Comparison of ENCODE assay signal across 22 cellular contexts in the genomic region with DNA sequence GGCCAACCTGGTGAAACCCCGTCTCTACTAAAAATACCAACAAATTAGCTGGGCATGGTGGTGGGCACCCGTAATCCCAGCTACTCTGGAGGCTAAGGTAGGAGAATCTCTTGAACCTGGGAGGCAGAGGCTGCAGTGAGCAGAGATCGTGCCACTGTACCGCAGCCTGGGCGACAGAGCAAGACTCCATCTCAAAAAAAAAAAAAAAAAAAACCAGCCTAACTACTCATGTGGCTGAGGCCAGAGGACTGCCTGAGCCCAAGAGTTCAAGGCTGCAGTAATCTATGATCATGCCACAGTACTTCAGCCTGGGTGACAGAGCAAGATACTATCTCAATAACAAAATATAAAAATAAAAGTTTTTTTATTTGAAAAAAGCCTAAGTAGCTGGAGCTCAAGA. TPM values are rescaled to one million over a fixed set of nuclear protein-coding genes. Genes with fewer than 3 reads are reported as not detected.
A peak's percentile ranks its signal among the peaks of the same experiment; 100 is the strongest.
DNase-seq lines count a peak whose midpoint lies in the region; ATAC-seq, FAIRE-seq and TF ChIP-seq lines count a peak whose summit lies in the region.
"Had no signal": no experiment of that assay in that cellular context is flagged by ENCODE, and none has a peak within 500 bp of the region (broad histone marks: within the 10 kb centered on the region; RNA-seq: fewer than 3 reads in every experiment).

No MANE protein-coding gene starts in this region.

- H3K79me2 ChIP-seq in neural progenitor cell (ENCODE audit: low read depth) = peaks cover 81% of the 10 kb centered on the region

- POLR2A ChIA-PET in HEK293T (lab: Yijun Ruan, JAX) = interaction anchor here (0.9 kb wide), 1 partner anchor 273 kb away, joined by 3 read pairs; the partner anchor contains the start of gene FBXW11

- no peak overlapping the region for H3K4me3 ChIP-seq in adrenal gland
- H3K4me3 ChIP-seq in neural progenitor cell = peak overlapping the region; percentile 99
- peak overlapping the region in 1 of 2 donors; percentile 2 for H3K4me3 ChIP-seq in foreskin fibroblast (ENCODE audit: low read depth in 1 of 2, low read length in 2 of 2)

- H3K4me1 ChIP-seq in adrenal gland (replicated peaks in 1 of 2) (peaks cover 22 to 34% of the 10 kb centered on the region in 2 donors), neural progenitor cell (peaks cover 22% of the 10 kb centered on the region)

- TF ChIP-seq CTCF in adrenal gland (IDR thresholded peaks at IDR 0.05) = no peak
- no peak for TF ChIP-seq CTCF in neural progenitor cell (IDR thresholded peaks at IDR 0.05)
- TF ChIP-seq CTCF in foreskin fibroblast (IDR thresholded peaks at IDR 0.05; ENCODE audit: low read depth, low read length) = no peak

- peaks cover 28% of the 10 kb centered on the region for H3K4me1 Mint-ChIP-seq in neural progenitor cell

- H3K27me3 ChIP-seq in adrenal gland (no peaks in the 10 kb centered on the region), neural progenitor cell (no peaks in the 10 kb centered on the region)

- H3K27me3 Mint-ChIP-seq in neural progenitor cell (ENCODE audit: insufficient read depth, low read depth) = no peaks in the 10 kb centered on the region

- WGBS in adrenal gland, 4 donors = 36 to 56% (median 50%) methylated on average over 5 of the region's 5 CpGs

- H3K9ac ChIP-seq in neural progenitor cell = no peak overlapping the region
- H3K9ac ChIP-seq: KMS-11 had no signal

- CTCF ChIA-PET in HEK293T (lab: Yijun Ruan, JAX) = interaction anchor here (0.7 kb wide), 1 partner anchor 91 kb away, joined by 4 read pairs; no protein-coding TSS in a partner anchor

- H3K4me2 ChIP-seq in neural progenitor cell = peak overlapping the region; percentile 86
- H3K4me2 ChIP-seq: KMS-11 had no signal

- no peak for DNase-seq in HEK293T (ENCODE audit: extremely low spot score)
- peak in 4 of 7 donors; percentile 33 to 65 (median 54) for DNase-seq in adrenal gland
- no peak for DNase-seq in neural progenitor cell (ENCODE audit: low spot score)
- no peak for DNase-seq in NCI-H446 (lab: John Stamatoyannopoulos, UW)
- DNase-seq in GM19239 (ENCODE audit: insufficient read length, low spot score) = no peak
- DNase-seq in foreskin fibroblast = no peak
- DNase-seq: CD8-positive, alpha-beta T cell; DMS79 treated with DMSO at 0.1 percent for 48 hours; GF-D8; NCI-H1048; NCI-H1417 treated with DMSO at 0.1 percent for 48 hours; NCI-H1694 treated with DMSO at 0.1 percent for 48 hours; NCI-H2227 treated with DMSO at 0.1 percent for 48 hours; NCI-H510A; SHP77 had no signal

- H3K27ac ChIP-seq in adrenal gland (no peak overlapping the region), neural progenitor cell (no peak overlapping the region)
- H3K27ac ChIP-seq: C4-2B, KMS-11, RWPE1 had no signal

- H2AFZ ChIP-seq in neural progenitor cell (replicated peaks) = no peak overlapping the region

- intact Hi-C loops in adrenal gland (cut with DNase I) = loop anchor here in 1 of 2 donors (10.0 kb wide), 1 partner anchor 96 kb away; the partner anchor contains the start of gene STK10

- H3K36me3 ChIP-seq in adrenal gland (replicated peaks in 1 of 2) (no peaks in the 10 kb centered on the region), neural progenitor cell (no peaks in the 10 kb centered on the region)

- H3K27ac Mint-ChIP-seq in neural progenitor cell = no peak overlapping the region
- H3K27ac Mint-ChIP-seq: CD8-positive, alpha-beta T cell; IgD-negative memory B cell had no signal

- peaks cover 76% of the 10 kb centered on the region for H4K20me1 ChIP-seq in neural progenitor cell (ENCODE audit: low read depth)

- TF ChIP-seq POLR2A in adrenal gland (IDR thresholded peaks at IDR 0.05) = no peak

- no peak for ATAC-seq in HG02870 (IDR thresholded peaks at IDR 0.05; ENCODE audit: unreplicated experiment)
- ATAC-seq: CD8-positive, alpha-beta T cell; Panc1 had no signal

- no peak for FAIRE-seq in GM19239 (lab: Jason Lieb, UNC)
- FAIRE-seq: GM12892 had no signal

- H3K9me3 Mint-ChIP-seq in neural progenitor cell = peaks cover 17% of the 10 kb centered on the region
- H3K9me3 Mint-ChIP-seq: CD8-positive, alpha-beta T cell; IgD-negative memory B cell had no signal

- H3F3A ChIP-seq in neural progenitor cell (ENCODE audit: low read depth) = peaks cover 21% of the 10 kb centered on the region

- H3K36me3 Mint-ChIP-seq in neural progenitor cell = peaks cover 33% of the 10 kb centered on the region

- H3K4me3 Mint-ChIP-seq in neural progenitor cell = no peak overlapping the region
- H3K4me3 Mint-ChIP-seq: CD8-positive, alpha-beta T cell had no signal

- H3K9me3 ChIP-seq in adrenal gland (replicated peaks in 1 of 3) (no peaks in the 10 kb centered on the region), neural progenitor cell (ENCODE audit: low read depth) (no peaks in the 10 kb centered on the region)

TF ChIP-seq in HEK293T, 16 proteins besides CTCF, POLR2A, EP300 and RAD21:
- TF ChIP-seq FOXA1 (IDR thresholded peaks at IDR 0.05) (no peak), ELF4 (IDR thresholded peaks at IDR 0.05) (no peak), L3MBTL2 (conservative IDR thresholded peaks at IDR 0.05) (no peak), ZNF384 (IDR thresholded peaks at IDR 0.05) (peak; percentile 66), SP1 (IDR thresholded peaks at IDR 0.05) (no peak), LEF1 (IDR thresholded peaks at IDR 0.05; ENCODE audit: borderline replicate concordance) (no peak)

RNA-seq across cellular contexts. Expression of gene UBTD2, which starts 3.2 kb away (rescaled TPM):
- total RNA-seq in adrenal gland = 10 to 100 TPM; 11.4 to 22.7 (median 17.2) TPM
- polyA plus RNA-seq in adrenal gland = 10 to 100 TPM in 2 of 3 donors, 1 to 10 TPM in 1; 8.2 to 19.7 (median 11.0) TPM
- 62.5 and 92.9 TPM in 2 replicates for total RNA-seq in neural progenitor cell (ENCODE audit: low replicate concordance)

Comparison
In these comparisons a context has a peak if more than half of its experiments do, and no peak if none do; other contexts are left out.
1. DNase-seq: peak in adrenal gland (4 of 7); none in HEK293T (single experiment), neural progenitor cell (single experiment), NCI-H446 (0 of 2), GM19239 (single experiment) and foreskin fibroblast (0 of 2).